Comparison of ENCODE assay signal across 8 cellular contexts in the genomic region with DNA sequence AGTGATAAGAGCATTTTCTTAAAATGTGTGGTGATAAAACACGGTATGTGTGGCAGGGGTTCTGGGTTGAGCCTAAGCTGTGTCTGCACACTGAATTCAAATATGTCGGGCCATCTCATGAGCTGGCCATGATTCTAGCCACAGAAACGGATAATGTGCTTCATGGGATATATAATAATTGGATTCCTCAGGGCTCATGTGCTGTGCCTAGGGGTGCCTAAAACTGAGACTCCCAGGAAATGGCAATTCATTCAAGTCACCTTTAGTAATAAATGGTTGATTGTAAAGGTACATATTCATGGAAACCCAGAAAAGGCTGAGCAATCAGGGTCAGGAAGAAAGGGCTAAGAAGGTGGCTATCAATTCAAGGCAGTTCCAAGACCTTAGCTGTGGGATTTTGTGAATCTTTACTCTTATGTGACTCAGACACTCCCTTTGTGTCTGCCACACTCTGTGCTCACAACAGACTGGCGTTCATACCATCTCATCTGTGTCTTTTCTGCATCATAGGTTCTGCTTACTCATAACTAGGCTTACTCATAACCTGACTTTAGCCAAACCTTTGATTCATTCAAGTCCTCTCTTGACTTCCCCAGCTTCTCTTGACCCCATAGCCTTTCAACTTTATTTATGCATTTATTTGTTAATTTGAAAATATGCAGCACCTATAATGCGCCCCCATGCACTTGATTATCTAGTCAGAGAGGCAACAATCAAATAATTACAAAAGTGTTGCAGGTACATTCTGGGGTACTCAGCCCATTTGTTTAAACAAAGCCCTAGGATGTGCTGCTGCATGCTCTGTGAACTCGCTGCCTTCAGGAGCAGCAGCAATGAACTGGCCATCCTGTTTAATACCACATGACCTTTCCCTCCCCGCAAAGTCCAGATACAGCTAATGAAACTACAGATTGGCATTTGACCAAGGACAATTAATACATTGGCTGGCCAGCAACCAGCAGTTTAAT. TPM values are rescaled to one million over a fixed set of nuclear protein-coding genes. Genes with fewer than 3 reads are reported as not detected.
DNase-seq lines count a peak whose midpoint lies in the region; ATAC-seq, FAIRE-seq and TF ChIP-seq lines count a peak whose summit lies in the region.

No MANE protein-coding gene starts in this region.

- H3K4me1 Mint-ChIP-seq in Calu3 (ENCODE audit: low read depth, unreplicated experiment) = peaks cover 10% of the 10 kb centered on the region

- DNase-seq in H54 (ENCODE audit: insufficient read length, low spot score) = peak; percentile 86
- DNase-seq in MG63 = peak; percentile 74
- DNase-seq in fibroblast of the conjunctiva (ENCODE audit: low read depth) = peak; percentile 55
- DNase-seq in Calu3 = no peak
- no peak for DNase-seq in DMS79 treated with DMSO at 0.1 percent for 48 hours (lab: John Stamatoyannopoulos, UW)
- no peak for DNase-seq in activated CD4-positive, CD25-positive, alpha-beta regulatory T cell (lab: John Stamatoyannopoulos, UW)
- no peak for DNase-seq in uterus

- no peak overlapping the region for H3K27ac Mint-ChIP-seq in Calu3 (ENCODE audit: unreplicated experiment)

- H3K9me3 Mint-ChIP-seq in Calu3 (ENCODE audit: low read depth, unreplicated experiment) = no peaks in the 10 kb centered on the region

- BruUV-seq in Calu3 (replicated peaks; lab: Mats Ljungman, UMichigan) = no TSS peak

- no peak overlapping the region for H3K4me3 Mint-ChIP-seq in Calu3 (ENCODE audit: low read depth, unreplicated experiment)

- CTCF ChIA-PET in Calu3 (lab: Charles Lee) = no interaction called here

- TF ChIP-seq POLR2A in H54 (IDR thresholded peaks at IDR 0.05; ENCODE audit: low read depth, low read length) = no peak
- TF ChIP-seq POLR2A in uterus (IDR thresholded peaks at IDR 0.05) = no peak

- H3K36me3 ChIP-seq in MG63 = no peaks in the 10 kb centered on the region
- H3K36me3 ChIP-seq in uterus = no peaks in the 10 kb centered on the region

- H3K27me3 Mint-ChIP-seq in Calu3 (ENCODE audit: unreplicated experiment) = peaks cover 4% of the 10 kb centered on the region

- ATAC-seq in GM18519 (IDR thresholded peaks at IDR 0.05; ENCODE audit: low FRiP score, unreplicated experiment) = peak; percentile 95

- FAIRE-seq in H54 (lab: Jason Lieb, UNC) = peak; percentile 97

- no peak for TF ChIP-seq CTCF in Calu3 (IDR thresholded peaks at IDR 0.05; ENCODE audit: unreplicated experiment)
- no peak for TF ChIP-seq CTCF in uterus (IDR thresholded peaks at IDR 0.05)

- H3K4me3 ChIP-seq in MG63 = no peak overlapping the region
- no peak overlapping the region for H3K4me3 ChIP-seq in uterus

- H3K36me3 Mint-ChIP-seq in Calu3 (ENCODE audit: insufficient read depth, unreplicated experiment) = no peaks in the 10 kb centered on the region

- intact Hi-C loops in Calu3 (cut with micrococcal nuclease; ENCODE audit: unreplicated experiment) (no loop called here), uterus (cut with DNase I; ENCODE audit: low total_unique reads) (no loop called here)

- H3K27me3 ChIP-seq in MG63 = no peaks in the 10 kb centered on the region; the same call in 1 of the 2 replicates
- no peaks in the 10 kb centered on the region for H3K27me3 ChIP-seq in uterus

- H3K27ac ChIP-seq in uterus = no peak overlapping the region

- H3K9me3 ChIP-seq in MG63 (no peaks in the 10 kb centered on the region), uterus (no peaks in the 10 kb centered on the region)

- H3K4me1 ChIP-seq in uterus = no peaks in the 10 kb centered on the region

RNA-seq across cellular contexts. Expression of a gene that starts 28.4 kb away (rescaled TPM):
- 13.8 and 21.3 TPM in 2 replicates for total RNA-seq in MG63 (2014; rRNA removed; shearing (Covaris generic); ENCODE audit: low replicate concordance)
- total RNA-seq in Calu3 (2022) (42.0 and 50.2 TPM in 2 replicates), uterus (100 to 1,000 TPM in 2 of 4 donors, 10 to 100 TPM in 2; 22.8 to 114 (median 86.3) TPM)

Comparison
In these comparisons a context has a peak if more than half of its experiments do, and no peak if none do; other contexts are left out.
1. DNase-seq: peak in H54 (single experiment), MG63 (single experiment) and fibroblast of the conjunctiva (single experiment); none in Calu3 (single experiment), DMS79 treated with DMSO at 0.1 percent for 48 hours (single experiment), activated CD4-positive, CD25-positive, alpha-beta regulatory T cell (0 of 4) and uterus (0 of 2).